11 cellular contexts compared by ENCODE assay signal in the genomic region with DNA sequence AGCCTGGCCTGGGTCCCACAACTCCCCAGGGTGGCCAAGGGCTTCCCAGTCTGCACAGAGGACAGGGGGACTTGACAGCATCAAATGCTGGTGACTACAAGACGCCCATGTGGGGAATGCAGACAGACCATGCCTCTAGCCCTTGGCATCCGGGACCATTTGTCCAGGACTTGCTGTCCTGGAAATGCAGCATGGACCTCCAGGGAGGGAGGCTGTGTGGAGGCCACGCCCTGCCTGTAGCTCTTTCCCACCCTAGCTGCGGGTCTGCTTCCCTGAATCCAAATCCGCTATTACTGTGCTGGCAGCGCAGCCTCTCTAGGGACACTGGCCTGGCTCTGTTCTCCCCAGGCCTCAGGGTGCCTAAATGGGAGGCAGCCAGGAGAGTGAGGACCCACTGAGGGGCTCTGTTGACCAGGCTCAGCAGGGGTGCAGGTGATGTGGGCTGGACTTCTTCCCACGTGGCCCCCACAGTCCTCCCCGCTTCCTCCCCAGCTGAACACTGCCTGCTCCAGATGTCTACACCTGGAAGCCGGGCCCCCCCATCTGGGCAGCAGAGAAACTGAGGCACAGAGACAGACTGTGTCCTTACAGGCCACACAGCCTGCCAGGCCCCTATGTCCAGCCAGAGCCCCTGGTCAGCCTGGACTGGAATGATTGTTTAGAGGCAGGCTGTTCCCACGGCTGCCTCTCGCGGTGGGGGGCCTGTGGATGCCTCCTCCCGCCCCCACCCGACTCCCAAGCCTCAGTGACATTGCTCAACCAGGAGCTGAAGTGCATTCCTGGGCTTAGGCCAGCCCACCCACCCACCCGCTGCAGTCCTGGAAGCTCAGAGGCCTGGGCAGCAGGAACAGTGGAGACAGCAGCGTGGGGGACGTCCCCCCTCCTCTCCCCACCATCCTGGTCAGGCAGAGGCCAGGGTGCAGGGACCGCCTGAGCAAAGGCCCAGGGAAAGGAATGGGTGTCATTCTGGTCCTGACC. TPM values are rescaled to one million over a fixed set of nuclear protein-coding genes. Genes with fewer than 3 reads are reported as not detected.
DNase-seq lines count a peak whose midpoint lies in the region; TF ChIP-seq lines count a peak whose summit lies in the region.
"Not testable (repeated sequence)": the region's sequence is repeated elsewhere in the genome, so short reads cannot be mapped to it uniquely, and the experiment has no call there.
"Had no signal": no experiment of that assay in that cellular context is flagged by ENCODE, and none has a peak within 500 bp of the region (broad histone marks: within the 10 kb centered on the region; RNA-seq: fewer than 3 reads in every experiment).

No MANE protein-coding gene starts in this region.

- in situ Hi-C loops in brain microvascular endothelial cell (cut with HindIII; ENCODE audit: low pct_ligation_motif_present, low sequenced_read_pairs): not testable (repeated sequence)

- TF ChIP-seq CTCF in brain microvascular endothelial cell (IDR thresholded peaks at IDR 0.05; ENCODE audit: low read depth, low read length, missing control alignments); fibroblast of mammary gland (conservative IDR thresholded peaks at IDR 0.05; ENCODE audit: control insufficient read depth, insufficient read depth, low read depth, low read length): not testable (repeated sequence)

- H3K9me3 ChIP-seq in SJSA1 (replicated peaks); skeletal muscle tissue (ENCODE audit: control insufficient read depth in 3 of 3, low read length in 3 of 3): not testable (repeated sequence)

- peaks cover 53% of the 10 kb centered on the region for H3K4me1 ChIP-seq in SJSA1 (replicated peaks)
- peaks cover 24 to 38% (median 31%) of the 10 kb centered on the region in 3 donors for H3K4me1 ChIP-seq in skeletal muscle tissue (ENCODE audit: control insufficient read depth in 3 of 3, insufficient read depth in 3 of 3, low read length in 3 of 3)
- H3K4me1 ChIP-seq in urinary bladder (ENCODE audit: insufficient read depth): not testable (repeated sequence)

- H3K27me3 ChIP-seq in SJSA1 (replicated peaks); brain microvascular endothelial cell (replicated peaks); skeletal muscle tissue (ENCODE audit: control insufficient read depth in 3 of 3, insufficient read depth in 3 of 3, low read length in 3 of 3): not testable (repeated sequence)

- DNase-seq in DMS 273 (lab: John Stamatoyannopoulos, UW; ENCODE audit: unreplicated experiment): peak; percentile 14
- DNase-seq in SJSA1 (ENCODE audit: low read depth in 1 of 2, low spot score in 2 of 2): peak; percentile 77 to 79
- DNase-seq in brain microvascular endothelial cell: peak; percentile 89
- peak; percentile 93 for DNase-seq in fibroblast of mammary gland (ENCODE audit: low read depth)
- peak; percentile 5 for DNase-seq in iPS-NIHi11 (ENCODE audit: low spot score)
- peak; percentile 68 for DNase-seq in myocyte (ENCODE audit: low read depth)

- WGBS in urinary bladder: 50% methylated on average over 18 of the region's 18 CpGs

- peak overlapping the region in 2 of 3 donors; percentile 6 to 25 for H3K9ac ChIP-seq in skeletal muscle tissue (ENCODE audit: low read depth in 1 of 3, low read length in 3 of 3)

- not testable (repeated sequence) for H3K36me3 ChIP-seq in SJSA1; brain microvascular endothelial cell (replicated peaks); skeletal muscle tissue (ENCODE audit: control insufficient read depth in 3 of 3, insufficient read depth in 3 of 3, low read length in 3 of 3); urinary bladder (ENCODE audit: insufficient read depth)

- peak overlapping the region; percentile 96 for H3K27ac ChIP-seq in SJSA1
- H3K27ac ChIP-seq in brain microvascular endothelial cell: peak overlapping the region; percentile 97
- H3K27ac ChIP-seq in skeletal muscle tissue (ENCODE audit: low read depth, low read length): peak overlapping the region; percentile 69
- peak overlapping the region; percentile 83 for H3K27ac ChIP-seq in urinary bladder (ENCODE audit: low read depth)

- H3K4me3 ChIP-seq in SJSA1; urinary bladder (ENCODE audit: low read depth, low read length): not testable (repeated sequence)
- H3K4me3 ChIP-seq in brain microvascular endothelial cell (ENCODE audit: low read depth, low read length) (peak overlapping the region; percentile 31), fibroblast of mammary gland (ENCODE audit: control insufficient read depth, low read depth, low read length) (peak overlapping the region; percentile 42), skeletal muscle tissue (ENCODE audit: low read length in 3 of 3) (peak overlapping the region in 2 of 3 donors; percentile 27 to 29)

RNA-seq across cellular contexts. Expression of gene GGT5, which starts 1.0 kb away (rescaled TPM):
- 0.66 TPM in 1 of 2 replicates, not detected in the other for total RNA-seq in SJSA1 (2014; rRNA removed; shearing (Covaris generic))
- 20.5 and 30.7 TPM in 2 replicates for total RNA-seq in myocyte
- 16.2 TPM for polyA plus RNA-seq in myocyte (2012)
- total RNA-seq in skeletal muscle tissue: 2.1 TPM
- total RNA-seq in urinary bladder: 3.4 TPM
- polyA plus RNA-seq in urinary bladder: 101 TPM
- total RNA-seq: CD4-positive, CD25-positive, alpha-beta regulatory T cell; natural killer cell had no signal
- polyA plus RNA-seq: CD4-positive, CD25-positive, alpha-beta regulatory T cell; keratinocyte had no signal

RNA-seq across cellular contexts. Expression of gene SPECC1L, which starts 24.8 kb away (rescaled TPM):
- 34.0 and 42.4 TPM in 2 replicates for total RNA-seq in SJSA1 (2014; rRNA removed; shearing (Covaris generic))
- total RNA-seq in myocyte: 25.2 and 29.2 TPM in 2 replicates
- polyA plus RNA-seq in myocyte (2012): 20.5 TPM
- total RNA-seq in skeletal muscle tissue: 21.9 TPM
- 50.3 TPM for total RNA-seq in urinary bladder
- 29.8 TPM for polyA plus RNA-seq in urinary bladder

Comparison
In these comparisons a context has a peak if more than half of its experiments do, and no peak if none do; other contexts are left out.
1. DNase-seq: peak in every context shown above with its lines; median percentile 93 in fibroblast of mammary gland; 89 in brain microvascular endothelial cell; 78 in SJSA1; 68 in myocyte; 14 in DMS 273; 5 in iPS-NIHi11.